In the genomic region with DNA sequence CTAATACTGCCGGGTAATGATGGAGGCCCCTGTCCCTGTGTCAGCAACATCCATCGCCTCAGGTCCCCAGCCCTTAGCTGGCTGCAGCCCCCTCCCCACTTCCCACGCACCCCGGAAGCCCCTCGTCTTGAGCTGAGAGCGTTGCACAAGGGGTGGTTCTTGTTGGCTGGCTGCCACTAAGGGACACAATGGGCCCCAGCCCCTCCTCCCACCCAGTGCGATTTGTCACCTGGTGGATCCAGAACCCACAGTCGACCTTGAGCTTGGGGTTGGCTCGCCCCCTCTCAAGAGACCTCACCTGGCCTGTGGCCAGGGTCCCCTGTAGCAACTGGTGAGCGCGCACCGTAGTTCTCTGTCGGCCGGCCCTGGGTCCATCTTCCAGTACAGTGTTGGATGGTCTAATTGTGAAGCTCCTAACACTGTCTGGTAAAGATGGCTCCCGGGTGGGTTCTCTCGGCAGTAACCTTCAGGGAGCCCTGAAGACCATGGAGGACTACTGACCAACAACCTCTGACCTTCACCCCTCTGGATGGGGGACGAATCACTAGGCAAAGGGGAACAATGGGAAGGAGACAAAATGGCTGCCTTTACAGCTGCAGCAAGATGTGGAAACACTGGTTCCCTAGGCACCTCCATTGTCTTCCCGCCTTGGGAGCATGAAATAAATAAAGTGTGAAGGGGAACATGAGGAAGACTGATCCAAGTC, we compare ENCODE assay signal across 2 cellular contexts.
TF ChIP-seq lines count a peak whose summit lies in the region.

No MANE protein-coding gene starts in this region.

TF ChIP-seq in SK-N-SH, 30 proteins besides CTCF, POLR2A, EP300 and RAD21 (continued from another document):
- TF ChIP-seq, protein P1, sequence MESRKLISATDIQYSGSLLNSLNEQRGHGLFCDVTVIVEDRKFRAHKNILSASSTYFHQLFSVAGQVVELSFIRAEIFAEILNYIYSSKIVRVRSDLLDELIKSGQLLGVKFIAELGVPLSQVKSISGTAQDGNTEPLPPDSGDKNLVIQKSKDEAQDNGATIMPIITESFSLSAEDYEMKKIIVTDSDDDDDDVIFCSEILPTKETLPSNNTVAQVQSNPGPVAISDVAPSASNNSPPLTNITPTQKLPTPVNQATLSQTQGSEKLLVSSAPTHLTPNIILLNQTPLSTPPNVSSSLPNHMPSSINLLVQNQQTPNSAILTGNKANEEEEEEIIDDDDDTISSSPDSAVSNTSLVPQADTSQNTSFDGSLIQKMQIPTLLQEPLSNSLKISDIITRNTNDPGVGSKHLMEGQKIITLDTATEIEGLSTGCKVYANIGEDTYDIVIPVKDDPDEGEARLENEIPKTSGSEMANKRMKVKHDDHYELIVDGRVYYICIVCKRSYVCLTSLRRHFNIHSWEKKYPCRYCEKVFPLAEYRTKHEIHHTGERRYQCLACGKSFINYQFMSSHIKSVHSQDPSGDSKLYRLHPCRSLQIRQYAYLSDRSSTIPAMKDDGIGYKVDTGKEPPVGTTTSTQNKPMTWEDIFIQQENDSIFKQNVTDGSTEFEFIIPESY (IDR thresholded peaks at IDR 0.05; ENCODE audit: borderline replicate concordance, low read depth) = no peak
TF ChIP-seq in SK-N-SH: peak in this region for 1.

TF ChIP-seq in SK-N-SH treated with all-trans-retinoic acid at 6 μM for 48 hours, 23 proteins besides CTCF, POLR2A, EP300 and RAD21 (continued from another document):
- TF ChIP-seq RARB (CRISPR knock-in tag; IDR thresholded peaks at IDR 0.05) (no peak), BACH2 (CRISPR knock-in tag; IDR thresholded peaks at IDR 0.05; ENCODE audit: borderline replicate concordance) (no peak), PATZ1 (CRISPR knock-in tag; IDR thresholded peaks at IDR 0.05; ENCODE audit: borderline replicate concordance) (no peak)
